Comparison of ENCODE assay signal across 1 cellular context in genomic region chr15:89781891-89782618, GRCh38.
TF ChIP-seq lines count a peak whose summit lies in the region.

No MANE protein-coding gene starts in this region.

TF ChIP-seq in H1, 55 proteins besides CTCF, POLR2A, EP300 and RAD21 (continued from another document):
- TF ChIP-seq CBX8 (IDR thresholded peaks at IDR 0.05; ENCODE audit: borderline replicate concordance, low read depth, low read length) (no peak), SIN3A (conservative IDR thresholded peaks at IDR 0.05 in 1 of 2, IDR thresholded peaks at IDR 0.05 in 1 of 2; ENCODE audit: low read depth in 1 of 2, low read length in 2 of 2) (no peak), TAF1 (IDR thresholded peaks at IDR 0.05; ENCODE audit: low read depth, low read length) (no peak), RXRA (IDR thresholded peaks at IDR 0.05; ENCODE audit: insufficient read depth, low read depth, low read length) (no peak)
